In the genomic region with DNA sequence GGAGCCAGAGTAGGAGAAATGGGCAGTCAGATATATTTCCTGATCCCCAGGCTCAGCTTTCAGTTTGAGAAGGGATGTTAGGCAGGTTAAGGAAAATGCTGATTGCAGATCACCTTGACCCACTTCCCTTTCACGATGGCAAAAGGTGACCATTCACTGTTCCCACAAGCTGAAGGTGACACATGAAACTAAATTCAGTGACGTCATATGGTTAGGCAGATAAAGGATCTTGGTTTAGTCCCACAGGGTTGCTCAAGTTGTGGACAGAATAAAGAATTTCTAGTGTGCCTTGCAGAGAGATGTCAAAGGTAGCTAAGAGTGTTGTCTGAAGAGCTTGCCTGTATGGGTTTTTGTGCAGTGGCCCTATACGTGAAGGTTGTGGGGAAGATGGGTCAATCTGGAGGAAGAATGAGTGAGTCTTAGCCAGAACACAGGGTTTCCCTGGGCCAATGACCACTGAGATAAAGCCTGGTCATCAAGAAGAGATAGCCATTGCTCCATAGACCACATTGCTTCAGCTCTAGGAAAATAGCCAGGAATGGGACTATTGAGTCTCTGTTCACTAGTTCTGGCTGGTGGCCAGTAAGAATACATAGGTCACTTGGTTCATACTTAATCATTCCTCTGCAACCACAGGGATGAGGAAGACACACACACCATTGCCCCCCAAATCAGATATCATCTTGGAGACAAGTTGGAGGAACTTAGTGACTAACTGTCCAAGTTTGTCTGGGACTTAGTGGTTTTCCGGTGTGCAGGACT, we compare ENCODE assay signal across 17 cellular contexts.
A peak's percentile ranks its signal among the peaks of the same experiment; 100 is the strongest.
DNase-seq lines count a peak whose midpoint lies in the region; ATAC-seq, FAIRE-seq and TF ChIP-seq lines count a peak whose summit lies in the region.
"Had no signal": no experiment of that assay in that cellular context is flagged by ENCODE, and none has a peak within 500 bp of the region (broad histone marks: within the 10 kb centered on the region; RNA-seq: fewer than 3 reads in every experiment).

No MANE protein-coding gene starts in this region.

- FAIRE-seq in HTR-8/SVneo (lab: Jason Lieb, UNC) (peak; percentile 70), HepG2 (lab: Jason Lieb, UNC) (no peak)

- no peak for TF ChIP-seq POLR2A in HepG2 (IDR thresholded peaks at IDR 0.05; ENCODE audit: insufficient read depth in 1 of 2, low read depth in 2 of 2, low read length in 2 of 2)

- ATAC-seq in HepG2 = no peak
- no peak for ATAC-seq in GM19035 (IDR thresholded peaks at IDR 0.05; ENCODE audit: unreplicated experiment)
- ATAC-seq: gastroesophageal sphincter, Panc1 had no signal

- dilution Hi-C loops in mammary epithelial cell (cut with HindIII; ENCODE audit: low sequenced_read_pairs) = no loop called here

- H4K20me1 ChIP-seq in mammary epithelial cell (ENCODE audit: insufficient read depth, low read length) = no peaks in the 10 kb centered on the region
- no peaks in the 10 kb centered on the region for H4K20me1 ChIP-seq in HepG2 (ENCODE audit: insufficient read depth, low read length)

- intact Hi-C loops in mammary epithelial cell (cut with micrococcal nuclease) = no loop called here
- intact Hi-C loops in HepG2 (cut with micrococcal nuclease; ENCODE audit: unreplicated experiment) = no loop called here

- no peaks in the 10 kb centered on the region for H3K27me3 ChIP-seq in mammary epithelial cell (ENCODE audit: insufficient read depth, low read length)
- H3K27me3 ChIP-seq in HepG2 (ENCODE audit: control insufficient read depth in 1 of 2, insufficient read depth in 2 of 2, low read length in 2 of 2) = no peaks in the 10 kb centered on the region
- H3K27me3 ChIP-seq: BE2C, gastroesophageal sphincter, suprapubic skin had no signal

- WGBS in mammary epithelial cell (ENCODE audit: low coverage, missing lambda C conversion rate) = 91% methylated on average over 4 of the region's 4 CpGs
- WGBS in HepG2 (ENCODE audit: low lambda C conversion rate) = 45% methylated on average over 4 of the region's 4 CpGs

- H3K4me1 ChIP-seq in mammary epithelial cell (ENCODE audit: insufficient read depth, low read length) (peaks cover 7% of the 10 kb centered on the region), HepG2 (ENCODE audit: insufficient read depth, low read length) (peaks cover 13% of the 10 kb centered on the region)
- H3K4me1 ChIP-seq: BE2C, gastroesophageal sphincter, suprapubic skin had no signal

- H3K4me3 ChIP-seq in mammary epithelial cell (replicated peaks in 1 of 3; ENCODE audit: insufficient read depth in 1 of 3, low read depth in 2 of 3, low read length in 3 of 3) (no peak overlapping the region), HepG2 (replicated peaks in 1 of 3; ENCODE audit: insufficient read depth in 1 of 3, low read depth in 2 of 3, low read length in 3 of 3) (no peak overlapping the region)
- H3K4me3 ChIP-seq: gastroesophageal sphincter, suprapubic skin had no signal

- peak; percentile 34 for DNase-seq in AG09319 (ENCODE audit: extremely low read depth, low read depth)
- no peak for DNase-seq in HTR-8/SVneo (ENCODE audit: insufficient read length, low spot score)
- peak; percentile 77 for DNase-seq in mammary epithelial cell
- no peak for DNase-seq in HepG2 (ENCODE audit: low spot score)
- no peak for DNase-seq in NCI-H187 (lab: John Stamatoyannopoulos, UW)
- no peak for DNase-seq in activated CD4-positive, alpha-beta T cell treated with anti-CD3 and anti-CD28 coated beads for 4 hours
- no peak for DNase-seq in NCI-H774 (lab: John Stamatoyannopoulos, UW)
- DNase-seq: activated T-cell treated with anti-CD3 and anti-CD28 coated beads, Interleukin-2, amount 50 U/mL, for 24 hours; BE2C; DND-41; islet precursor cell; NCI-H1436 treated with DMSO at 0.1 percent for 48 hours; NCI-H524 treated with DMSO at 0.1 percent for 48 hours had no signal

- H3K36me3 ChIP-seq in mammary epithelial cell (ENCODE audit: insufficient read depth, low read length) = no peaks in the 10 kb centered on the region
- no peaks in the 10 kb centered on the region for H3K36me3 ChIP-seq in HepG2 (replicated peaks in 1 of 2; ENCODE audit: control insufficient read depth in 1 of 2, insufficient read depth in 2 of 2, low read length in 2 of 2)
- H3K36me3 ChIP-seq: BE2C, gastroesophageal sphincter, suprapubic skin had no signal

- no peak overlapping the region for H3K9ac ChIP-seq in mammary epithelial cell (ENCODE audit: insufficient read depth, low read length)
- no peak overlapping the region for H3K9ac ChIP-seq in HepG2 (ENCODE audit: insufficient read depth, low read depth, low read length)

- H3K79me2 ChIP-seq in mammary epithelial cell (ENCODE audit: insufficient read depth, low read length) (no peaks in the 10 kb centered on the region), HepG2 (ENCODE audit: insufficient read depth, low read length) (no peaks in the 10 kb centered on the region)

- in situ Hi-C loops in mammary epithelial cell (cut with MboI; ENCODE audit: low sequenced_read_pairs in 2 of 2) (no loop called here), HepG2 (cut with HindIII; ENCODE audit: extremely low pct_ligation_motif_present, low pct_unique_long_range_greater_than_20kb) (no loop called here)

- peaks cover 4% of the 10 kb centered on the region for H3K9me3 ChIP-seq in mammary epithelial cell (replicated peaks; ENCODE audit: insufficient read depth, low read length)
- no peaks in the 10 kb centered on the region for H3K9me3 ChIP-seq in HepG2 (ENCODE audit: low read length)
- H3K9me3 ChIP-seq: BE2C had no signal

- TF ChIP-seq RAD21 in HepG2 (CRISPR knock-in tag; IDR thresholded peaks at IDR 0.05) = no peak

- H3K27ac ChIP-seq in mammary epithelial cell (ENCODE audit: insufficient read depth, low read depth, low read length) (no peak overlapping the region), HepG2 (ENCODE audit: extremely low read length, insufficient read depth, low read length) (no peak overlapping the region)
- H3K27ac ChIP-seq: gastroesophageal sphincter, suprapubic skin had no signal

- no peak for TF ChIP-seq CTCF in AG09319 (IDR thresholded peaks at IDR 0.05; ENCODE audit: low read depth, low read length)
- TF ChIP-seq CTCF in mammary epithelial cell (conservative IDR thresholded peaks at IDR 0.05 in 1 of 2, IDR thresholded peaks at IDR 0.05 in 1 of 2; ENCODE audit: extremely low read depth in 1 of 2, insufficient read depth in 1 of 2, low read depth in 1 of 2, low read length in 2 of 2) = no peak
- no peak for TF ChIP-seq CTCF in HepG2 (CRISPR knock-in tag; IDR thresholded peaks at IDR 0.05)

- POLR2A ChIA-PET in HepG2 (lab: Yijun Ruan, JAX) = no interaction called here

- H3K4me2 ChIP-seq in mammary epithelial cell (ENCODE audit: insufficient read depth, low read depth, low read length) (no peak overlapping the region), HepG2 (ENCODE audit: low read depth, low read length) (no peak overlapping the region)

- H2AFZ ChIP-seq in mammary epithelial cell (ENCODE audit: low read depth, low read length) (no peak overlapping the region), HepG2 (ENCODE audit: low read length) (no peak overlapping the region)

- CTCF ChIA-PET in mammary epithelial cell (lab: Charles Lee; ENCODE audit: low non-redundant PET) = no interaction called here
- CTCF ChIA-PET in HepG2 (lab: Yijun Ruan, JAX; ENCODE audit: low intra/inter-chr PET ratio, low total read pairs) = no interaction called here

- TF ChIP-seq EP300 in HepG2 (IDR thresholded peaks at IDR 0.05; ENCODE audit: low read depth in 2 of 2, low read length in 2 of 2) = no peak
- TF ChIP-seq EP300 in HepG2 (CRISPR knock-in tag; IDR thresholded peaks at IDR 0.05; ENCODE audit: borderline replicate concordance) = no peak

- BruUV-seq in mammary epithelial cell (replicated peaks; lab: Mats Ljungman, UMichigan) (no TSS peak), HepG2 (replicated peaks; lab: Mats Ljungman, UMichigan) (no TSS peak)

TF ChIP-seq in HepG2, 621 proteins besides CTCF, POLR2A, EP300 and RAD21:
- TF ChIP-seq WIZ (CRISPR knock-in tag; IDR thresholded peaks at IDR 0.05) = no peak
- TF ChIP-seq, protein P1, sequence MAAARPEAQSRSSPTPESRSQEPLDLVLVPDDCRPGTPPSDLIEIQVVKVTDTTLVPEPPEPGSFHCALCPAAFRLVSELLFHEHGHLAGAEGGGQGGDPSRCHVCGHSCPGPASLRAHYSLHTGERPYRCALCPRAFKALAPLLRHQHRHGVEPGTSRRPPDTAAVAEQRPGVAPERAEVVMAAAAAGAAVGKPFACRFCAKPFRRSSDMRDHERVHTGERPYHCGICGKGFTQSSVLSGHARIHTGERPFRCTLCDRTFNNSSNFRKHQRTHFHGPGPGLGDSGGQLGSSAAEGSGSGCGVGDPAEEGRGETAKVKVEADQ (CRISPR knock-in tag; IDR thresholded peaks at IDR 0.05; ENCODE audit: borderline replicate concordance) = no peak
- TF ChIP-seq GLI4 (CRISPR knock-in tag; IDR thresholded peaks at IDR 0.05; ENCODE audit: borderline replicate concordance) = no peak
- no peak for TF ChIP-seq RFX5 (IDR thresholded peaks at IDR 0.05; ENCODE audit: low read depth, low read length)
- TF ChIP-seq HNRNPLL (IDR thresholded peaks at IDR 0.05; ENCODE audit: low read depth, low read length, poor library complexity, severe bottlenecking) = no peak
- no peak for TF ChIP-seq ZNF510 (CRISPR knock-in tag; IDR thresholded peaks at IDR 0.05; ENCODE audit: low read depth)
- peak; percentile 99 for TF ChIP-seq ATF7 (IDR thresholded peaks at IDR 0.05)
- TF ChIP-seq ATF7 (CRISPR knock-in tag; IDR thresholded peaks at IDR 0.05) = no peak
- no peak for TF ChIP-seq ARHGAP35 (CRISPR knock-in tag; IDR thresholded peaks at IDR 0.05; ENCODE audit: borderline replicate concordance)
- TF ChIP-seq, protein P2, sequence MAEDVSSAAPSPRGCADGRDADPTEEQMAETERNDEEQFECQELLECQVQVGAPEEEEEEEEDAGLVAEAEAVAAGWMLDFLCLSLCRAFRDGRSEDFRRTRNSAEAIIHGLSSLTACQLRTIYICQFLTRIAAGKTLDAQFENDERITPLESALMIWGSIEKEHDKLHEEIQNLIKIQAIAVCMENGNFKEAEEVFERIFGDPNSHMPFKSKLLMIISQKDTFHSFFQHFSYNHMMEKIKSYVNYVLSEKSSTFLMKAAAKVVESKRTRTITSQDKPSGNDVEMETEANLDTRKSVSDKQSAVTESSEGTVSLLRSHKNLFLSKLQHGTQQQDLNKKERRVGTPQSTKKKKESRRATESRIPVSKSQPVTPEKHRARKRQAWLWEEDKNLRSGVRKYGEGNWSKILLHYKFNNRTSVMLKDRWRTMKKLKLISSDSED (CRISPR knock-in tag; IDR thresholded peaks at IDR 0.05) = no peak
- TF ChIP-seq GABPA (IDR thresholded peaks at IDR 0.05; ENCODE audit: low read depth, low read length) = no peak
- TF ChIP-seq GABPA (CRISPR knock-in tag; IDR thresholded peaks at IDR 0.05; ENCODE audit: low read depth) = no peak
- no peak for TF ChIP-seq HOXD1 (CRISPR knock-in tag; IDR thresholded peaks at IDR 0.05)
- peak; percentile 98 for TF ChIP-seq CREB1 (IDR thresholded peaks at IDR 0.05)
- TF ChIP-seq CREB1 (CRISPR knock-in tag; IDR thresholded peaks at IDR 0.05) = no peak
- TF ChIP-seq FOXA1 (IDR thresholded peaks at IDR 0.05) = no peak
- TF ChIP-seq FOXA1 (CRISPR knock-in tag; IDR thresholded peaks at IDR 0.05) = no peak
TF ChIP-seq in HepG2: peak in this region for 2.

Comparison
In these comparisons a context has a peak if more than half of its experiments do, and no peak if none do; other contexts are left out.
1. DNase-seq: peak in AG09319 (single experiment) and mammary epithelial cell (single experiment); none in HTR-8/SVneo (single experiment), HepG2 (single experiment), NCI-H187 (0 of 2), activated CD4-positive, alpha-beta T cell treated with anti-CD3 and anti-CD28 coated beads for 4 hours (0 of 2) and NCI-H774 (single experiment).